ENCODE assay signal across 8 cellular contexts in genomic region chr2:13006829-13007715, GRCh38.
DNase-seq lines count a peak whose midpoint lies in the region; ATAC-seq and TF ChIP-seq lines count a peak whose summit lies in the region.

No MANE protein-coding gene starts in this region.

- peak overlapping the region in 1 of 2 experiments; percentile 23 for H2BK12ac ChIP-seq in mesenchymal stem cell (ENCODE audit: low read length in 2 of 2)

- H3K14ac ChIP-seq in mesenchymal stem cell (ENCODE audit: low read length in 2 of 2), result no peak overlapping the region

- DNase-seq in AG09319 (ENCODE audit: extremely low read depth, low read depth) (peak; percentile 20), NCI-H69 (lab: John Stamatoyannopoulos, UW) (peak; percentile 47), mesenchymal stem cell (peak; percentile 82)
- peak; percentile 53 to 62 for DNase-seq in activated CD4-positive, alpha-beta T cell treated with anti-CD3 and anti-CD28 coated beads, Interleukin-2, amount 50 U/mL, for 4 hours
- DNase-seq in effector CD4-positive, alpha-beta T cell, result peak; percentile 51
- DNase-seq in stimulated activated CD8-positive, alpha-beta memory T cell treated with anti-CD3 and anti-CD28 coated beads, Interleukin-15, amount 100 ng/mL, for 24 hours (ENCODE audit: low read depth), result peak; percentile 13

- peak overlapping the region in 1 of 2 experiments; percentile 25 for H3K18ac ChIP-seq in mesenchymal stem cell (ENCODE audit: low read depth in 1 of 2, low read length in 2 of 2)

- H2BK15ac ChIP-seq in mesenchymal stem cell (ENCODE audit: low read depth, poor library complexity, severe bottlenecking), result peak overlapping the region; percentile 33

- H3K4ac ChIP-seq in mesenchymal stem cell (ENCODE audit: low read depth in 1 of 2, low read length in 2 of 2), result peak overlapping the region in 1 of 2 experiments; percentile 32

- no peaks in the 10 kb centered on the region for H3K4me1 ChIP-seq in mesenchymal stem cell (ENCODE audit: control insufficient read depth, insufficient read depth, low read depth, low read length)

- H3K27me3 ChIP-seq in mesenchymal stem cell (ENCODE audit: control insufficient read depth in 1 of 2, insufficient read depth in 1 of 2, low read length in 2 of 2), result no peaks in the 10 kb centered on the region

- H4K91ac ChIP-seq in mesenchymal stem cell (ENCODE audit: low read length), result peak overlapping the region; percentile 1

- peak overlapping the region; percentile 21 for H4K8ac ChIP-seq in mesenchymal stem cell (ENCODE audit: low read length)

- no peak overlapping the region for H2AK5ac ChIP-seq in mesenchymal stem cell (ENCODE audit: low read length, severe bottlenecking)

- no peak overlapping the region for H2AFZ ChIP-seq in mesenchymal stem cell (ENCODE audit: low read depth, low read length)

- TF ChIP-seq CTCF in AG09319 (IDR thresholded peaks at IDR 0.05; ENCODE audit: low read depth, low read length), result peak; percentile 65

- no peaks in the 10 kb centered on the region for H3K9me3 ChIP-seq in mesenchymal stem cell (ENCODE audit: control insufficient read depth, low read length)

- no peak overlapping the region for H2BK5ac ChIP-seq in mesenchymal stem cell (ENCODE audit: low read depth, low read length, poor library complexity, severe bottlenecking)

- H3K79me1 ChIP-seq in mesenchymal stem cell (replicated peaks; ENCODE audit: low read length, poor library complexity, severe bottlenecking), result no peaks in the 10 kb centered on the region

- H3K23ac ChIP-seq in mesenchymal stem cell (ENCODE audit: low read length in 2 of 2), result no peak overlapping the region

- no peak overlapping the region for H3K27ac ChIP-seq in mesenchymal stem cell (ENCODE audit: low read length, poor library complexity, severe bottlenecking)

- H2BK120ac ChIP-seq in mesenchymal stem cell (ENCODE audit: low read depth, low read length), result no peak overlapping the region

- no peak overlapping the region for H3K4me2 ChIP-seq in mesenchymal stem cell (ENCODE audit: low read length, poor library complexity, severe bottlenecking)

- no peaks in the 10 kb centered on the region for H3K36me3 ChIP-seq in mesenchymal stem cell (ENCODE audit: control insufficient read depth in 1 of 2, insufficient read depth in 2 of 2, low read depth in 1 of 2, low read length in 2 of 2)

- H3K4me3 ChIP-seq in mesenchymal stem cell (ENCODE audit: insufficient read depth in 1 of 2, low read depth in 1 of 2, low read length in 2 of 2), result peak overlapping the region in 1 of 2 experiments; percentile 52

- ATAC-seq in GM19023 (IDR thresholded peaks at IDR 0.05; ENCODE audit: unreplicated experiment) (peak; percentile 78), HG03354 (IDR thresholded peaks at IDR 0.05; ENCODE audit: poor library complexity, severe bottlenecking, unreplicated experiment) (peak; percentile 89)

- peak overlapping the region; percentile 51 for H3K9ac ChIP-seq in mesenchymal stem cell (ENCODE audit: low read length)

- WGBS in mesenchymal stem cell, result 43% methylated on average over 14 of the region's 16 CpGs

Comparison
In these comparisons a context has a peak if more than half of its experiments do, and no peak if none do; other contexts are left out.
1. DNase-seq: peak in every context shown above with its lines; median percentile 82 in mesenchymal stem cell; 58 in activated CD4-positive, alpha-beta T cell treated with anti-CD3 and anti-CD28 coated beads, Interleukin-2, amount 50 U/mL, for 4 hours; 51 in effector CD4-positive, alpha-beta T cell; 47 in NCI-H69; 20 in AG09319; 13 in stimulated activated CD8-positive, alpha-beta memory T cell treated with anti-CD3 and anti-CD28 coated beads, Interleukin-15, amount 100 ng/mL, for 24 hours.